Comparison of ENCODE assay signal across 8 cellular contexts in genomic region chr2:64330691-64331429, GRCh38.
DNase-seq lines count a peak whose midpoint lies in the region; ATAC-seq and TF ChIP-seq lines count a peak whose summit lies in the region.

No MANE protein-coding gene starts in this region.

- H3K4me1 Mint-ChIP-seq in activated T-helper 17 cell treated with anti-CD3 and anti-CD28 coated beads, Interleukin-2, amount 50 U/mL, for 72 hours: peaks cover 14% of the 10 kb centered on the region
- peaks cover 34 to 36% of the 10 kb centered on the region in 2 donors for H3K4me1 Mint-ChIP-seq in natural killer cell treated with Interleukin-12 subunit alpha and Interleukin-12 subunit beta and Interleukin-15 and Interleukin-18, amount 100 ng/mL, for 72 hours (ENCODE audit: low read depth in 2 of 2)
- peaks cover 51% of the 10 kb centered on the region for H3K4me1 Mint-ChIP-seq in stimulated activated memory B cell treated with anti-CD40 and anti-IgM and Interleukin-4, amounts not matched to agents 10 μg/mL and 1 μg/mL and 100 μg/mL, for 72 hours

- peak; percentile 87 for TF ChIP-seq CTCF in fibroblast of the aortic adventitia (IDR thresholded peaks at IDR 0.05; ENCODE audit: insufficient read depth, low read length)

- no peaks in the 10 kb centered on the region for H3K9me3 Mint-ChIP-seq in activated T-helper 17 cell treated with anti-CD3 and anti-CD28 coated beads, Interleukin-2, amount 50 U/mL, for 72 hours
- no peaks in the 10 kb centered on the region for H3K9me3 Mint-ChIP-seq in natural killer cell treated with Interleukin-12 subunit alpha and Interleukin-12 subunit beta and Interleukin-15 and Interleukin-18, amount 100 ng/mL, for 72 hours
- H3K9me3 Mint-ChIP-seq in stimulated activated memory B cell treated with anti-CD40 and anti-IgM and Interleukin-4, amounts not matched to agents 10 μg/mL and 1 μg/mL and 100 μg/mL, for 72 hours: no peaks in the 10 kb centered on the region

- H3K27me3 Mint-ChIP-seq in activated T-helper 17 cell treated with anti-CD3 and anti-CD28 coated beads, Interleukin-2, amount 50 U/mL, for 72 hours: no peaks in the 10 kb centered on the region
- no peaks in the 10 kb centered on the region for H3K27me3 Mint-ChIP-seq in natural killer cell treated with Interleukin-12 subunit alpha and Interleukin-12 subunit beta and Interleukin-15 and Interleukin-18, amount 100 ng/mL, for 72 hours
- no peaks in the 10 kb centered on the region for H3K27me3 Mint-ChIP-seq in stimulated activated memory B cell treated with anti-CD40 and anti-IgM and Interleukin-4, amounts not matched to agents 10 μg/mL and 1 μg/mL and 100 μg/mL, for 72 hours

- peaks cover 6% of the 10 kb centered on the region for H3K36me3 Mint-ChIP-seq in activated T-helper 17 cell treated with anti-CD3 and anti-CD28 coated beads, Interleukin-2, amount 50 U/mL, for 72 hours (ENCODE audit: low read depth)
- no peaks in the 10 kb centered on the region for H3K36me3 Mint-ChIP-seq in natural killer cell treated with Interleukin-12 subunit alpha and Interleukin-12 subunit beta and Interleukin-15 and Interleukin-18, amount 100 ng/mL, for 72 hours
- H3K36me3 Mint-ChIP-seq in stimulated activated memory B cell treated with anti-CD40 and anti-IgM and Interleukin-4, amounts not matched to agents 10 μg/mL and 1 μg/mL and 100 μg/mL, for 72 hours: no peaks in the 10 kb centered on the region

- no peak for ATAC-seq in activated T-helper 17 cell treated with anti-CD3 and anti-CD28 coated beads, Interleukin-2, amount 50 U/mL, for 72 hours (replicated peaks)
- ATAC-seq in natural killer cell treated with Interleukin-12 subunit alpha and Interleukin-12 subunit beta and Interleukin-15 and Interleukin-18, amount 100 ng/mL, for 72 hours: no peak
- ATAC-seq in stimulated activated memory B cell treated with anti-CD40 and anti-IgM and Interleukin-4, amounts not matched to agents 10 μg/mL and 1 μg/mL and 100 μg/mL, for 72 hours: no peak
- ATAC-seq in GM19351 (IDR thresholded peaks at IDR 0.05; ENCODE audit: unreplicated experiment): no peak

- peak overlapping the region; percentile 6 for H3K27ac Mint-ChIP-seq in activated T-helper 17 cell treated with anti-CD3 and anti-CD28 coated beads, Interleukin-2, amount 50 U/mL, for 72 hours
- peak overlapping the region in 1 of 2 donors; percentile 69 for H3K27ac Mint-ChIP-seq in natural killer cell treated with Interleukin-12 subunit alpha and Interleukin-12 subunit beta and Interleukin-15 and Interleukin-18, amount 100 ng/mL, for 72 hours
- peak overlapping the region; percentile 57 for H3K27ac Mint-ChIP-seq in stimulated activated memory B cell treated with anti-CD40 and anti-IgM and Interleukin-4, amounts not matched to agents 10 μg/mL and 1 μg/mL and 100 μg/mL, for 72 hours

- peak overlapping the region; percentile 12 for H3K4me3 Mint-ChIP-seq in activated T-helper 17 cell treated with anti-CD3 and anti-CD28 coated beads, Interleukin-2, amount 50 U/mL, for 72 hours
- no peak overlapping the region for H3K4me3 Mint-ChIP-seq in natural killer cell treated with Interleukin-12 subunit alpha and Interleukin-12 subunit beta and Interleukin-15 and Interleukin-18, amount 100 ng/mL, for 72 hours
- H3K4me3 Mint-ChIP-seq in stimulated activated memory B cell treated with anti-CD40 and anti-IgM and Interleukin-4, amounts not matched to agents 10 μg/mL and 1 μg/mL and 100 μg/mL, for 72 hours: peak overlapping the region; percentile 34

- DNase-seq in DMS 273 (lab: John Stamatoyannopoulos, UW; ENCODE audit: unreplicated experiment) (peak; percentile 92), LoVo (ENCODE audit: low spot score) (peak; percentile 86), RPMI8226 (peak; percentile 85), fibroblast of the aortic adventitia (ENCODE audit: low read depth) (peak; percentile 96)
- DNase-seq in natural killer cell treated with Interleukin-12 subunit alpha and Interleukin-12 subunit beta and Interleukin-15 and Interleukin-18, amount 100 ng/mL, for 72 hours (ENCODE audit: low spot score): peak; percentile 76

- H3K4me3 ChIP-seq in fibroblast of the aortic adventitia (ENCODE audit: low read depth, low read length): peak overlapping the region; percentile 59
